21 cellular contexts compared by ENCODE assay signal in the genomic region with DNA sequence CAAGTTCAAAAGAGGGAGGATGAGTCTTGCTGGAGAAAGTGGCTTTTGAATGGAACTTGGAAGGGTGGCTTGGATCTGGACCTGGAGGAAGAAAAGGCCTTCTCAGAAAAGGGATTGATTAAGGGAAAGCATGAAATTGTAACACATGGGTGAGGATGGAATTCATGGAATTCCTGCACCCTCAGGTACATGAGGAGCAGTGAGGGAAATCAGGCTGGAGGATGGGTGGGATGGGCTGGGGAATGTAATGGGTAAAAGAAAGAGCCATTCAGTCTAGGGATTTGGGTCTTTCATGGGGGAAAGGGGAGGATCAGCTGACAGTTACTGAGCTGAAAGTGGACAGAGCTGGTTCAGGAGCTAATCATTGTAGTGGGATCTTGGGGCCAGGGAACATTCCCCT. TPM values are rescaled to one million over a fixed set of nuclear protein-coding genes. Genes with fewer than 3 reads are reported as not detected.
"Had no signal": no experiment of that assay in that cellular context is flagged by ENCODE, and none has a peak within 500 bp of the region (broad histone marks: within the 10 kb centered on the region; RNA-seq: fewer than 3 reads in every experiment).

No MANE protein-coding gene starts in this region.

- H3K36me3 ChIP-seq: neutrophil, WERI-Rb-1 had no signal

- H3K9ac ChIP-seq: parathyroid adenoma had no signal

- H3K4me1 Mint-ChIP-seq: activated CD4-positive, alpha-beta memory T cell treated with anti-CD3 and anti-CD28 coated beads, Interleukin-2, amount 10 ng/mL, durations not matched to agents 7 days and 5 days; T-helper 17 cell had no signal

- H3K9me3 ChIP-seq: neutrophil had no signal

- H3K4me3 Mint-ChIP-seq: activated CD4-positive, alpha-beta memory T cell treated with anti-CD3 and anti-CD28 coated beads, Interleukin-2, amount 10 ng/mL, durations not matched to agents 7 days and 5 days; T-helper 17 cell had no signal

- H3K9me3 Mint-ChIP-seq: activated CD4-positive, alpha-beta memory T cell treated with anti-CD3 and anti-CD28 coated beads, Interleukin-2, amount 10 ng/mL, durations not matched to agents 7 days and 5 days; activated naive CD4-positive, alpha-beta T cell treated with anti-CD3 and anti-CD28 coated beads, Interleukin-2, amount 50 U/mL, for 72 hours had no signal

- H3K27ac ChIP-seq: neutrophil, parathyroid adenoma, WERI-Rb-1 had no signal

- FAIRE-seq: colon, endometrium, keratinocyte had no signal

- H2AFZ ChIP-seq: parathyroid adenoma had no signal

- H3K36me3 Mint-ChIP-seq: activated naive CD4-positive, alpha-beta T cell treated with anti-CD3 and anti-CD28 coated beads, Interleukin-2, amount 50 U/mL, for 72 hours had no signal

- DNase-seq: activated CD4-positive, alpha-beta memory T cell treated with anti-CD3 and anti-CD28 coated beads, Interleukin-2, amount 10 ng/mL, durations not matched to agents 7 days and 5 days; activated CD4-positive, alpha-beta T cell treated with anti-CD3 and anti-CD28 coated beads for 4 hours; activated effector memory CD4-positive, alpha-beta T cell treated with anti-CD3 and anti-CD28 coated beads, Interleukin-2, amount 50 U/mL, for 16 hours; activated T-cell treated with anti-CD3 and anti-CD28 coated beads, Interleukin-2, amount 50 U/mL, for 48 hours; left ventricle myocardium superior; stimulated activated CD4-positive, alpha-beta T cell treated with anti-CD3 and anti-CD28 coated beads, Interleukin-4, amount 100 ng/mL, for 4 hours; stimulated activated CD8-positive, alpha-beta memory T cell treated with anti-CD3 and anti-CD28 coated beads, Interleukin-4, amount 100 ng/mL, for 48 hours; stimulated activated naive CD4-positive, alpha-beta T cell treated with Interleukin-2 at 50 U/mL for 16 hours; substantia nigra; T-helper 17 cell; trophoblast cell; WERI-Rb-1 had no signal

- H3K4me1 ChIP-seq: parathyroid adenoma had no signal

- ATAC-seq: activated naive CD4-positive, alpha-beta T cell treated with anti-CD3 and anti-CD28 coated beads, Interleukin-2, amount 50 U/mL, for 72 hours; esophagus mucosa; left ventricle myocardium superior; T-helper 17 cell had no signal

- H3K27me3 ChIP-seq: neutrophil had no signal

- H3K27ac Mint-ChIP-seq: activated CD4-positive, alpha-beta memory T cell treated with anti-CD3 and anti-CD28 coated beads, Interleukin-2, amount 10 ng/mL, durations not matched to agents 7 days and 5 days; activated naive CD4-positive, alpha-beta T cell treated with anti-CD3 and anti-CD28 coated beads, Interleukin-2, amount 50 U/mL, for 72 hours; T-helper 17 cell had no signal

- H3K4me3 ChIP-seq: skin epidermis had no signal

RNA-seq across cellular contexts. Expression of a gene that starts 51.2 kb away (rescaled TPM):
- total RNA-seq: myocyte had no signal
